8 cellular contexts compared by ENCODE assay signal in genomic region chr3:137970914-137971831, GRCh38. TPM values are rescaled to one million over a fixed set of nuclear protein-coding genes. Genes with fewer than 3 reads are reported as not detected.
DNase-seq lines count a peak whose midpoint lies in the region; ATAC-seq, FAIRE-seq and TF ChIP-seq lines count a peak whose summit lies in the region.

No MANE protein-coding gene starts in this region.

- DNase-seq in EH (ENCODE audit: low read depth) (peak; percentile 71), Kasumi-1 (lab: John Stamatoyannopoulos, UW) (peak; percentile 74 to 77), Peyer's patch (peak; percentile 19 to 80 (median 75)), germinal center (ENCODE audit: low spot score) (peak; percentile 48), pancreas (peak; percentile 66 to 93 (median 83)), urothelium cell line (ENCODE audit: low spot score) (peak; percentile 79)
- DNase-seq in activated T-helper 9 cell treated with anti-CD3 and anti-CD28 coated beads, Interleukin-2, amount 50 U/mL, for 16 hours (ENCODE audit: low read depth) = peak; percentile 12

- no peaks in the 10 kb centered on the region for H3K36me3 ChIP-seq in Peyer's patch
- no peaks in the 10 kb centered on the region for H3K36me3 ChIP-seq in pancreas

- peak; percentile 91 for ATAC-seq in GM21825 (IDR thresholded peaks at IDR 0.05; ENCODE audit: unreplicated experiment)
- peak; percentile 99 to 100 (median 100) for ATAC-seq in pancreas

- H3K4me1 ChIP-seq in Peyer's patch = no peaks in the 10 kb centered on the region
- H3K4me1 ChIP-seq in pancreas = no peaks in the 10 kb centered on the region

- no peak overlapping the region for H3K27ac ChIP-seq in Peyer's patch
- no peak overlapping the region for H3K27ac ChIP-seq in pancreas

- peak in 5 of 6 experiments; percentile 10 to 64 (median 55) for TF ChIP-seq CTCF in Peyer's patch (IDR thresholded peaks at IDR 0.05)
- TF ChIP-seq CTCF in pancreas (IDR thresholded peaks at IDR 0.05) = peak; percentile 57 to 83 (median 78)

- H3K4me3 ChIP-seq in Peyer's patch = no peak overlapping the region
- H3K4me3 ChIP-seq in pancreas = no peak overlapping the region

- H3K27me3 ChIP-seq in Peyer's patch (no peaks in the 10 kb centered on the region), pancreas (no peaks in the 10 kb centered on the region)

- H3K9me3 ChIP-seq in Peyer's patch (no peaks in the 10 kb centered on the region), pancreas (no peaks in the 10 kb centered on the region)

- intact Hi-C loops in pancreas (cut with DNase I) = no loop called here

- FAIRE-seq in pancreas (lab: Jason Lieb, UNC) (no peak), urothelium cell line (lab: Jason Lieb, UNC) (no peak)

- TF ChIP-seq POLR2A in Peyer's patch (IDR thresholded peaks at IDR 0.05) = no peak

- WGBS in pancreas, 2 donors = 13 to 14% methylated on average over 18 of the region's 18 CpGs

RNA-seq across cellular contexts. Expression of gene CLDN18, which starts 38.8 kb away (rescaled TPM):
- total RNA-seq in Peyer's patch (not detected), pancreas (1 to 10 TPM in 2 of 6 donors, under 1 TPM in 1, not detected in 3; 0.04 to 8.1 (median 4.0) TPM)
- polyA plus RNA-seq in pancreas = under 1 TPM in 1 of 2 donors, not detected in 1; 0.05 TPM

Comparison
In these comparisons a context has a peak if more than half of its experiments do, and no peak if none do; other contexts are left out.
1. DNase-seq: peak in every context shown above with its lines; median percentile 83 in pancreas; 79 in urothelium cell line; 76 in Kasumi-1; 75 in Peyer's patch; 71 in EH; 48 in germinal center; 12 in activated T-helper 9 cell treated with anti-CD3 and anti-CD28 coated beads, Interleukin-2, amount 50 U/mL, for 16 hours.